ENCODE assay signal across 20 cellular contexts in genomic region chr16:76963614-76964315, GRCh38.
DNase-seq lines count a peak whose midpoint lies in the region; ATAC-seq, FAIRE-seq and TF ChIP-seq lines count a peak whose summit lies in the region.
"Had no signal": no experiment of that assay in that cellular context is flagged by ENCODE, and none has a peak within 500 bp of the region (broad histone marks: within the 10 kb centered on the region; RNA-seq: fewer than 3 reads in every experiment).

No MANE protein-coding gene starts in this region.

- H3K9ac ChIP-seq in HepG2 (ENCODE audit: insufficient read depth, low read depth, low read length): no peak overlapping the region

- in situ Hi-C loops in HepG2 (cut with HindIII; ENCODE audit: extremely low pct_ligation_motif_present, low pct_unique_long_range_greater_than_20kb): no loop called here

- H3K27me3 Mint-ChIP-seq in Caco-2 (ENCODE audit: insufficient read depth, unreplicated experiment): no peaks in the 10 kb centered on the region
- H3K27me3 Mint-ChIP-seq: activated T-helper 17 cell treated with anti-CD3 and anti-CD28 coated beads, Interleukin-2, amount 50 U/mL, for 72 hours had no signal

- DNase-seq in NAMALWA (ENCODE audit: low spot score) (peak; percentile 90), HepG2 (ENCODE audit: low spot score) (no peak), Caco-2 (no peak), pancreas (no peak), HUDEP-2 (lab: John Stamatoyannopoulos, UW; ENCODE audit: unreplicated experiment in 76 of 76) (no peak)
- DNase-seq: activated CD8-positive, alpha-beta memory T cell treated with anti-CD3 and anti-CD28 coated beads for 24 hours; effector memory CD4-positive, alpha-beta T cell; left colon; NCI-H187 treated with DMSO at 0.1 percent for 48 hours; NCI-H524 treated with DMSO at 0.1 percent for 48 hours; stimulated activated CD4-positive, alpha-beta T cell treated with anti-CD3 and anti-CD28 coated beads, Interleukin-4, amount 100 ng/mL, for 24 hours; SW 1271 had no signal

- no peak for TF ChIP-seq EP300 in HepG2 (IDR thresholded peaks at IDR 0.05; ENCODE audit: low read depth in 2 of 2, low read length in 2 of 2)
- TF ChIP-seq EP300 in HepG2 (CRISPR knock-in tag; IDR thresholded peaks at IDR 0.05; ENCODE audit: borderline replicate concordance): no peak

- CTCF ChIA-PET in HepG2 (lab: Yijun Ruan, JAX; ENCODE audit: low intra/inter-chr PET ratio, low total read pairs): no interaction called here
- CTCF ChIA-PET in Caco-2 (lab: Charles Lee): no interaction called here

- H3K36me3 Mint-ChIP-seq in Caco-2 (ENCODE audit: insufficient read depth, unreplicated experiment): no peaks in the 10 kb centered on the region

- H2AFZ ChIP-seq in HepG2 (ENCODE audit: low read length): no peak overlapping the region

- FAIRE-seq in HepG2 (lab: Jason Lieb, UNC) (no peak), pancreas (lab: Jason Lieb, UNC) (no peak)

- POLR2A ChIA-PET in HepG2 (lab: Yijun Ruan, JAX) (no interaction called here), Caco-2 (lab: Charles Lee) (no interaction called here)

- WGBS in HepG2 (ENCODE audit: low lambda C conversion rate): 28% methylated on average over 9 of the region's 9 CpGs
- 86 to 91% methylated on average over 9 of the region's 9 CpGs for WGBS in pancreas, 2 donors

- H3K27me3 ChIP-seq in HepG2 (ENCODE audit: control insufficient read depth in 1 of 2, insufficient read depth in 2 of 2, low read length in 2 of 2) (no peaks in the 10 kb centered on the region), Caco-2 (replicated peaks; ENCODE audit: control insufficient read depth, insufficient read depth, low read length) (no peaks in the 10 kb centered on the region), pancreas (no peaks in the 10 kb centered on the region)
- H3K27me3 ChIP-seq: cardiac muscle cell had no signal

- H3K4me3 Mint-ChIP-seq in Caco-2 (ENCODE audit: unreplicated experiment): no peak overlapping the region
- H3K4me3 Mint-ChIP-seq: activated T-helper 17 cell treated with anti-CD3 and anti-CD28 coated beads, Interleukin-2, amount 50 U/mL, for 72 hours had no signal

- peaks cover 20% of the 10 kb centered on the region for H3K9me3 ChIP-seq in HepG2 (ENCODE audit: low read length)
- no peaks in the 10 kb centered on the region for H3K9me3 ChIP-seq in Caco-2
- H3K9me3 ChIP-seq in pancreas: no peaks in the 10 kb centered on the region
- H3K9me3 ChIP-seq: thoracic aorta had no signal

- H3K27ac Mint-ChIP-seq in Caco-2 (ENCODE audit: unreplicated experiment): no peak overlapping the region
- H3K27ac Mint-ChIP-seq: activated T-helper 17 cell treated with anti-CD3 and anti-CD28 coated beads, Interleukin-2, amount 50 U/mL, for 72 hours had no signal

- H3K4me1 ChIP-seq in HepG2 (ENCODE audit: insufficient read depth, low read length) (no peaks in the 10 kb centered on the region), Caco-2 (no peaks in the 10 kb centered on the region), pancreas (no peaks in the 10 kb centered on the region)

- no peaks in the 10 kb centered on the region for H3K79me2 ChIP-seq in HepG2 (ENCODE audit: insufficient read depth, low read length)

- ATAC-seq in GM18868 (IDR thresholded peaks at IDR 0.05; ENCODE audit: unreplicated experiment): peak; percentile 50
- ATAC-seq in HG02884 (IDR thresholded peaks at IDR 0.05; ENCODE audit: unreplicated experiment): peak; percentile 48
- ATAC-seq in HepG2: no peak
- no peak for ATAC-seq in HG02870 (IDR thresholded peaks at IDR 0.05; ENCODE audit: unreplicated experiment)
- no peak for ATAC-seq in pancreas
- ATAC-seq: activated T-helper 17 cell treated with anti-CD3 and anti-CD28 coated beads, Interleukin-2, amount 50 U/mL, for 72 hours; left colon had no signal

- H4K20me1 ChIP-seq in HepG2 (ENCODE audit: insufficient read depth, low read length): no peaks in the 10 kb centered on the region

- H3K4me3 ChIP-seq in HepG2 (replicated peaks in 1 of 3; ENCODE audit: insufficient read depth in 1 of 3, low read depth in 2 of 3, low read length in 3 of 3): no peak overlapping the region
- no peak overlapping the region for H3K4me3 ChIP-seq in Caco-2 (ENCODE audit: low read depth, low read length)
- no peak overlapping the region for H3K4me3 ChIP-seq in pancreas
- H3K4me3 ChIP-seq: cardiac muscle cell, thoracic aorta had no signal

- no peak for TF ChIP-seq RAD21 in HepG2 (CRISPR knock-in tag; IDR thresholded peaks at IDR 0.05)

- TF ChIP-seq CTCF in HepG2 (CRISPR knock-in tag; IDR thresholded peaks at IDR 0.05): no peak
- TF ChIP-seq CTCF in Caco-2 (IDR thresholded peaks at IDR 0.05; ENCODE audit: insufficient read depth in 1 of 2, low read depth in 1 of 2, low read length in 1 of 2, severe bottlenecking in 1 of 2, unreplicated experiment in 1 of 2): no peak
- TF ChIP-seq CTCF in pancreas (IDR thresholded peaks at IDR 0.05): no peak

- BruUV-seq in HepG2 (replicated peaks; lab: Mats Ljungman, UMichigan) (no TSS peak), Caco-2 (replicated peaks; lab: Mats Ljungman, UMichigan) (no TSS peak)

- no peak overlapping the region for H3K27ac ChIP-seq in HepG2 (ENCODE audit: extremely low read length, insufficient read depth, low read length)
- H3K27ac ChIP-seq in pancreas: no peak overlapping the region
- H3K27ac ChIP-seq: cardiac muscle cell, HL-60, RWPE1, thoracic aorta had no signal

- H3K4me2 ChIP-seq in HepG2 (ENCODE audit: low read depth, low read length): no peak overlapping the region

- H3K36me3 ChIP-seq in HepG2 (replicated peaks in 1 of 2; ENCODE audit: control insufficient read depth in 1 of 2, insufficient read depth in 2 of 2, low read length in 2 of 2) (no peaks in the 10 kb centered on the region), Caco-2 (ENCODE audit: control insufficient read depth, insufficient read depth, low read length) (no peaks in the 10 kb centered on the region), pancreas (no peaks in the 10 kb centered on the region)
- H3K36me3 ChIP-seq: cardiac muscle cell, thoracic aorta had no signal

- TF ChIP-seq POLR2A in HepG2 (IDR thresholded peaks at IDR 0.05; ENCODE audit: insufficient read depth in 1 of 2, low read depth in 2 of 2, low read length in 2 of 2): no peak

- H3K9me3 Mint-ChIP-seq in Caco-2 (ENCODE audit: unreplicated experiment): no peaks in the 10 kb centered on the region
- H3K9me3 Mint-ChIP-seq: activated T-helper 17 cell treated with anti-CD3 and anti-CD28 coated beads, Interleukin-2, amount 50 U/mL, for 72 hours had no signal

- intact Hi-C loops in HepG2 (cut with micrococcal nuclease; ENCODE audit: unreplicated experiment) (no loop called here), Caco-2 (cut with micrococcal nuclease; ENCODE audit: unreplicated experiment) (no loop called here), pancreas (cut with DNase I) (no loop called here)

- H3K4me1 Mint-ChIP-seq in Caco-2 (ENCODE audit: low read depth, unreplicated experiment): no peaks in the 10 kb centered on the region
- H3K4me1 Mint-ChIP-seq: activated T-helper 17 cell treated with anti-CD3 and anti-CD28 coated beads, Interleukin-2, amount 50 U/mL, for 72 hours had no signal

TF ChIP-seq in HepG2, 621 proteins besides CTCF, POLR2A, EP300 and RAD21:
- TF ChIP-seq CREB1 (IDR thresholded peaks at IDR 0.05): peak; percentile 74
- no peak for TF ChIP-seq CREB1 (CRISPR knock-in tag; IDR thresholded peaks at IDR 0.05)
- no peak for TF ChIP-seq ZNF383 (CRISPR knock-in tag; IDR thresholded peaks at IDR 0.05; ENCODE audit: borderline replicate concordance)
- TF ChIP-seq ATF7 (IDR thresholded peaks at IDR 0.05): peak; percentile 55; the same call in 1 of the 2 replicates
- TF ChIP-seq ATF7 (CRISPR knock-in tag; IDR thresholded peaks at IDR 0.05): no peak
- no peak for TF ChIP-seq ZNF772 (CRISPR knock-in tag; IDR thresholded peaks at IDR 0.05)

Comparison
In these comparisons a context has a peak if more than half of its experiments do, and no peak if none do; other contexts are left out.
1. ATAC-seq: peak in GM18868 (single experiment) and HG02884 (single experiment); none in HepG2 (single experiment), HG02870 (single experiment) and pancreas (0 of 4).